Comparison of ENCODE assay signal across 2 cellular contexts in the genomic region with DNA sequence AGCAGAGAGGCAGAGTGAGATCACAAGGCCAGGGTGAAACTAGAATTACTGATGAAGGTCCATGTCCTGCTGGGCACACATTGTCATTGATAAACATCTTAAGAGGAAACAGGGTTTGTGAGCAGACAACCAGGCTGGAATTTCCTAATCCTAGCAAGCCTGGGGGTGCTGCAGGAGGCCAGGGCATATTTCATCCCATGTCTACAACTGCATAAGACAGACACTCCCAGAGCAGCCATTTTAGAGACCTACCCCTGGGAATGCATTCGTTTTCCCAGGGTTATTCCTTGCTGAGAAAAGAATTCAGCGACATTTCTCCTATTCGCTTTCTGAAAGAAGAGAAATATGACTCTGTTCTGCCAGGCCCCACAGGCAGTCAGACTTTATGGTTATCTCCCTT. TPM values are rescaled to one million over a fixed set of nuclear protein-coding genes. Genes with fewer than 3 reads are reported as not detected.
"Had no signal": no experiment of that assay in that cellular context is flagged by ENCODE, and none has a peak within 500 bp of the region (broad histone marks: within the 10 kb centered on the region; RNA-seq: fewer than 3 reads in every experiment).

No MANE protein-coding gene starts in this region.

RNA-seq across cellular contexts. Expression of gene RASGRF2, which starts 57.5 kb away (rescaled TPM):
- total RNA-seq: MCF 10A, SK-MEL-5 had no signal
